11 cellular contexts compared by ENCODE assay signal in the genomic region with DNA sequence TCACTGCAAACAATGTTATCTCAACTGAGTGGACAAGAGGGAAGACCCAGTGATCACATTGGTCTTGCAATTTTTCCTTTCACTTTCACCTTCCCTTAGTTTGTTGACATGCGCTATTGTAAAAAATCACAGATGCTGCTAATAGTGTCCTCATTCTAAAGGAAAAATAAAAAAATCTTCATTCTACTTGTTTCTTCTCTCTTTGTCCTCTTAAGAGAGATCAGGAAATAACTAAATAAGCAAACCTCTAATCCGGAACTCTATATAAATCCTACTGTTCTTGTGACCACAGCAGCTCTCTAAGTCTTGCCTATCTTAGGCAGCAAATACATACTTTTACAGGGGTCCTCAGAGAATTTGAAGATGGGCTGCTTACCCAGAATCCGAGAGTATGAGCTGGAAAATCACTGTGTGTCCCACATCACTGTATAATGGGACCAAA.
DNase-seq lines count a peak whose midpoint lies in the region; ATAC-seq and TF ChIP-seq lines count a peak whose summit lies in the region.
"Had no signal": no experiment of that assay in that cellular context is flagged by ENCODE, and none has a peak within 500 bp of the region (broad histone marks: within the 10 kb centered on the region; RNA-seq: fewer than 3 reads in every experiment).

No MANE protein-coding gene starts in this region.

- H3K36me3 ChIP-seq in KMS-11 (ENCODE audit: insufficient read depth): no peaks in the 10 kb centered on the region
- H3K36me3 ChIP-seq in parathyroid adenoma (ENCODE audit: control insufficient read depth, insufficient read depth, low read length): no peaks in the 10 kb centered on the region
- no peaks in the 10 kb centered on the region for H3K36me3 ChIP-seq in colonic mucosa

- intact Hi-C loops in colonic mucosa (cut with DNase I): no loop called here

- H3K9me3 ChIP-seq in parathyroid adenoma (ENCODE audit: control insufficient read depth, low read length) (no peaks in the 10 kb centered on the region), colonic mucosa (no peaks in the 10 kb centered on the region)

- H3K27me3 ChIP-seq in KMS-11 (ENCODE audit: insufficient read depth, low read depth) (no peaks in the 10 kb centered on the region), parathyroid adenoma (ENCODE audit: control insufficient read depth, insufficient read depth, low read length) (no peaks in the 10 kb centered on the region), colonic mucosa (no peaks in the 10 kb centered on the region)

- H3K4me2 ChIP-seq in KMS-11 (peak overlapping the region; percentile 66), parathyroid adenoma (ENCODE audit: low read length) (no peak overlapping the region)

- peak overlapping the region; percentile 35 for H3K27ac ChIP-seq in KMS-11
- H3K27ac ChIP-seq in coronary artery: no peak overlapping the region
- no peak overlapping the region for H3K27ac ChIP-seq in parathyroid adenoma
- no peak overlapping the region for H3K27ac ChIP-seq in colonic mucosa
- H3K27ac ChIP-seq: SK-N-MC had no signal

- H3K4me3 ChIP-seq in KMS-11 (IDR thresholded peaks at IDR 0.05; ENCODE audit: insufficient read depth, low read depth, low read length): no peak overlapping the region
- H3K4me3 ChIP-seq in coronary artery: peak overlapping the region; percentile 32
- H3K4me3 ChIP-seq in parathyroid adenoma (ENCODE audit: low read depth, low read length): no peak overlapping the region
- no peak overlapping the region for H3K4me3 ChIP-seq in colonic mucosa
- H3K4me3 ChIP-seq: lung, SK-N-MC had no signal

- peak overlapping the region; percentile 56 for H3K9ac ChIP-seq in KMS-11
- H3K9ac ChIP-seq in parathyroid adenoma: no peak overlapping the region
- no peak overlapping the region for H3K9ac ChIP-seq in colonic mucosa (ENCODE audit: low read depth in 2 of 2, low read length in 2 of 2)

- H3K4me1 ChIP-seq in KMS-11 (ENCODE audit: low read depth, poor library complexity, severe bottlenecking) (peaks cover 14% of the 10 kb centered on the region), parathyroid adenoma (no peaks in the 10 kb centered on the region), colonic mucosa (no peaks in the 10 kb centered on the region)

- no peak for ATAC-seq in activated CD4-positive, CD25-positive, alpha-beta regulatory T cell treated with anti-CD3 and anti-CD28 coated beads, Interleukin-2, amount 50 U/mL, for 24 hours
- ATAC-seq: activated naive CD8-positive, alpha-beta T cell treated with anti-CD3 and anti-CD28 coated beads, Interleukin-2, amount 50 U/mL, for 24 hours had no signal

- CTCF ChIA-PET in GM10248 (lab: Yijun Ruan, JAX): no interaction called here

- H2AFZ ChIP-seq in KMS-11 (ENCODE audit: low read depth) (peak overlapping the region; percentile 90), parathyroid adenoma (peak overlapping the region; percentile 1)

- DNase-seq in GM10248 (ENCODE audit: extremely low spot score): peak; percentile 8
- no peak for DNase-seq in coronary artery (ENCODE audit: low spot score)
- no peak for DNase-seq in NCI-H2107 (lab: John Stamatoyannopoulos, UW)
- DNase-seq in NCI-H510A treated with DMSO at 0.1 percent for 48 hours (lab: John Stamatoyannopoulos, UW): no peak
- DNase-seq in colonic mucosa: no peak
- DNase-seq: activated naive CD8-positive, alpha-beta T cell treated with anti-CD3 and anti-CD28 coated beads, Interleukin-2, amount 50 U/mL, for 24 hours had no signal

- POLR2A ChIA-PET in GM10248 (lab: Yijun Ruan, JAX): no interaction called here

- H3K79me2 ChIP-seq in KMS-11 (ENCODE audit: insufficient read depth, low read depth): no peaks in the 10 kb centered on the region
- H3K79me2 ChIP-seq in parathyroid adenoma: no peaks in the 10 kb centered on the region

- no peaks in the 10 kb centered on the region for H4K20me1 ChIP-seq in KMS-11 (ENCODE audit: insufficient read depth)

- TF ChIP-seq CTCF in GM10248 (IDR thresholded peaks at IDR 0.05; ENCODE audit: control extremely low read depth, extremely low read depth, low read depth, missing control alignments): no peak
- no peak for TF ChIP-seq CTCF in KMS-11 (conservative IDR thresholded peaks at IDR 0.05; ENCODE audit: low read depth, low read length)
- TF ChIP-seq CTCF in coronary artery (IDR thresholded peaks at IDR 0.05): no peak
- TF ChIP-seq CTCF in parathyroid adenoma (IDR thresholded peaks at IDR 0.05): no peak
- no peak for TF ChIP-seq CTCF in colonic mucosa (IDR thresholded peaks at IDR 0.05)
